25 cellular contexts compared by ENCODE assay signal in genomic region chr3:81045976-81046375, GRCh38.
"Had no signal": no experiment of that assay in that cellular context is flagged by ENCODE, and none has a peak within 500 bp of the region (broad histone marks: within the 10 kb centered on the region; RNA-seq: fewer than 3 reads in every experiment).

No MANE protein-coding gene starts in this region.

- H3K27ac Mint-ChIP-seq: immature natural killer cell; natural killer cell; stimulated activated naive B cell treated with anti-CD40 and anti-IgM and Interleukin-4, amounts not matched to agents 10 μg/mL and 1 μg/mL and 100 μg/mL, for 72 hours; stimulated activated naive CD8-positive, alpha-beta T cell treated with anti-CD3 and anti-CD28 coated beads, Interleukin-15, Interleukin-2, amounts not matched to agents 100 ng/mL and 50 ng/mL, for 24 hours had no signal

- H3K27me3 Mint-ChIP-seq: stimulated activated naive B cell treated with anti-CD40 and anti-IgM and Interleukin-4, amounts not matched to agents 10 μg/mL and 1 μg/mL and 100 μg/mL, for 72 hours; stimulated activated naive CD8-positive, alpha-beta T cell treated with anti-CD3 and anti-CD28 coated beads, Interleukin-15, Interleukin-2, amounts not matched to agents 100 ng/mL and 50 ng/mL, for 24 hours had no signal

- H3K4me1 Mint-ChIP-seq: immature natural killer cell; natural killer cell; stimulated activated naive B cell treated with anti-CD40 and anti-IgM and Interleukin-4, amounts not matched to agents 10 μg/mL and 1 μg/mL and 100 μg/mL, for 72 hours had no signal

- H3K36me3 Mint-ChIP-seq: immature natural killer cell; natural killer cell; stimulated activated naive B cell treated with anti-CD40 and anti-IgM and Interleukin-4, amounts not matched to agents 10 μg/mL and 1 μg/mL and 100 μg/mL, for 72 hours had no signal

- H3K4me3 Mint-ChIP-seq: immature natural killer cell; natural killer cell; stimulated activated naive B cell treated with anti-CD40 and anti-IgM and Interleukin-4, amounts not matched to agents 10 μg/mL and 1 μg/mL and 100 μg/mL, for 72 hours; stimulated activated naive CD8-positive, alpha-beta T cell treated with anti-CD3 and anti-CD28 coated beads, Interleukin-15, Interleukin-2, amounts not matched to agents 100 ng/mL and 50 ng/mL, for 24 hours had no signal

- H3K27ac ChIP-seq: coronary artery, esophagus muscularis mucosa, heart right ventricle, lower lobe of right lung, pancreas, right lobe of liver, thoracic aorta, tibial nerve, upper lobe of left lung had no signal

- H3K9me3 ChIP-seq: esophagus muscularis mucosa, lower lobe of right lung, pancreas, right lobe of liver, thoracic aorta, tibial nerve, upper lobe of left lung had no signal

- H3K36me3 ChIP-seq: esophagus muscularis mucosa, heart right ventricle, lower lobe of right lung, pancreas, right lobe of liver, thoracic aorta, tibial nerve, upper lobe of left lung had no signal

- ATAC-seq: heart right ventricle; left ventricle myocardium superior; lower lobe of right lung; natural killer cell; pancreas; stimulated activated naive B cell treated with anti-CD40 and anti-IgM and Interleukin-4, amounts not matched to agents 10 μg/mL and 1 μg/mL and 100 μg/mL, for 72 hours had no signal

- FAIRE-seq: endothelial cell of umbilical vein, keratinocyte, pancreas, small intestine, urothelium cell line had no signal

- H3K4me3 ChIP-seq: coronary artery, esophagus muscularis mucosa, heart right ventricle, lower lobe of right lung, pancreas, right lobe of liver, thoracic aorta, tibial nerve, upper lobe of left lung had no signal

- H3K4me1 ChIP-seq: esophagus muscularis mucosa, heart right ventricle, lower lobe of right lung, tibial nerve, upper lobe of left lung had no signal

- DNase-seq: dermis blood vessel endothelial cell; effector memory CD4-positive, alpha-beta T cell; foreskin melanocyte; glutamatergic neuron; heart right ventricle; hippocampal formation; immature natural killer cell; left ventricle myocardium superior; lower lobe of right lung; natural killer cell; pancreas; right lobe of liver; stimulated activated CD4-positive, alpha-beta T cell treated with anti-CD3 and anti-CD28 coated beads, Interleukin-15, amount 100 ng/mL, for 24 hours; stimulated activated CD4-positive, alpha-beta T cell treated with anti-CD3 and anti-CD28 coated beads, Interleukin-2, amount 100 ng/mL, for 48 hours; stimulated activated naive B cell treated with anti-CD40 and anti-IgM and Interleukin-4, amounts not matched to agents 10 μg/mL and 1 μg/mL and 100 μg/mL, for 72 hours; upper lobe of left lung had no signal

- H3K27me3 ChIP-seq: esophagus muscularis mucosa, heart right ventricle, pancreas, right lobe of liver, tibial nerve, upper lobe of left lung had no signal
